In genomic region chr12:132571051-132571450, GRCh38 we compare ENCODE assay signal across 29 cellular contexts. TPM values are rescaled to one million over a fixed set of nuclear protein-coding genes. Genes with fewer than 3 reads are reported as not detected.
"Had no signal": no experiment of that assay in that cellular context is flagged by ENCODE, and none has a peak within 500 bp of the region (broad histone marks: within the 10 kb centered on the region; RNA-seq: fewer than 3 reads in every experiment).

No MANE protein-coding gene starts in this region.

- ATAC-seq: stimulated activated effector memory CD8-positive, alpha-beta T cell treated with anti-CD3 and anti-CD28 coated beads, Interleukin-12 subunit alpha, Interleukin-12 subunit beta, amount 100 ng/mL, for 72 hours; stimulated activated naive B cell treated with anti-CD40 and anti-IgM and Interleukin-4, amounts not matched to agents 10 μg/mL and 1 μg/mL and 100 μg/mL, for 72 hours; stimulated activated naive CD8-positive, alpha-beta T cell treated with anti-CD3 and anti-CD28 coated beads, Interleukin-15, Interleukin-2, amounts not matched to agents 100 U/mL and 50 U/mL, for 24 hours had no signal

- H3K27me3 ChIP-seq: stomach, suprapubic skin, testis, thyroid gland, tibial artery, tibial nerve, transverse colon, upper lobe of left lung, upper lobe of right lung, uterus, vagina had no signal

- H3K9me3 ChIP-seq: stomach, suprapubic skin, testis, thoracic aorta, thyroid gland, tibial artery, tibial nerve, transverse colon, upper lobe of left lung, upper lobe of right lung, uterus, vagina had no signal

- H3K36me3 ChIP-seq: transverse colon, uterus had no signal

- FAIRE-seq: urothelium cell line had no signal

- DNase-seq: stimulated activated CD4-positive, alpha-beta T cell treated with anti-CD3 and anti-CD28 coated beads, Interleukin-2, amount 100 ng/mL, for 48 hours; stimulated activated CD4-positive, alpha-beta T cell treated with anti-CD3 and anti-CD28 coated beads, Interleukin-4, amount 100 ng/mL, for 1 hour; stimulated activated CD4-positive, alpha-beta T cell treated with anti-CD3 and anti-CD28 coated beads, Interleukin-4, amount 100 ng/mL, for 24 hours; stimulated activated CD4-positive, alpha-beta T cell treated with anti-CD3 and anti-CD28 coated beads, Interleukin-4, amount 100 ng/mL, for 4 hours; stimulated activated CD8-positive, alpha-beta memory T cell treated with anti-CD3 and anti-CD28 coated beads, Interleukin-4, amount 100 ng/mL, for 48 hours; stimulated activated naive B cell treated with anti-CD40 and anti-IgM and Interleukin-4, amounts not matched to agents 10 μg/mL and 1 μg/mL and 100 μg/mL, for 72 hours; stimulated activated naive CD4-positive, alpha-beta T cell; stimulated activated naive CD4-positive, alpha-beta T cell treated with Interleukin-2 at 50 U/mL for 16 hours; stimulated activated naive CD8-positive, alpha-beta T cell treated with anti-CD3 and anti-CD28 coated beads, Interleukin-15, amount 100 ng/mL, for 72 hours; stimulated activated naive CD8-positive, alpha-beta T cell treated with anti-CD3 and anti-CD28 coated beads, Interleukin-15, Interleukin-2, amounts not matched to agents 100 U/mL and 50 U/mL, for 24 hours; stomach; substantia nigra; testis; thyroid gland; tibial artery; transverse colon; upper lobe of right lung; uterus had no signal

- H3K27ac ChIP-seq: suprapubic skin, testis, thoracic aorta, thyroid gland, tibial artery, tibial nerve, transverse colon, upper lobe of left lung, upper lobe of right lung, uterus, vagina had no signal

- H3K4me1 ChIP-seq: suprapubic skin, thyroid gland, tibial artery, transverse colon, uterus, vagina had no signal

- H3K4me3 ChIP-seq: suprapubic skin, testis, thoracic aorta, thyroid gland, tibial artery, tibial nerve, transverse colon, upper lobe of left lung, upper lobe of right lung, uterus, vagina had no signal

RNA-seq across cellular contexts. Expression of gene LRCOL1, which starts 39.3 kb away (rescaled TPM):
- total RNA-seq: stomach, suprapubic skin, temporal lobe, thoracic aorta, tibial nerve, transverse colon, ureter, urinary bladder, vagina had no signal

RNA-seq across cellular contexts. Expression of gene P2RX2, which starts 47.5 kb away (rescaled TPM):
- total RNA-seq: stomach, subcutaneous adipose tissue, suprapubic skin, temporal lobe, thoracic aorta, tibial nerve, urinary bladder, uterus, vagina had no signal
